ENCODE assay signal across 8 cellular contexts in genomic region chr5:148457183-148457620, GRCh38.
DNase-seq lines count a peak whose midpoint lies in the region; ATAC-seq and TF ChIP-seq lines count a peak whose summit lies in the region.
"Had no signal": no experiment of that assay in that cellular context is flagged by ENCODE, and none has a peak within 500 bp of the region (broad histone marks: within the 10 kb centered on the region; RNA-seq: fewer than 3 reads in every experiment).

No MANE protein-coding gene starts in this region.

- intact Hi-C loops in stomach (cut with DNase I; ENCODE audit: low total_unique reads): no loop called here

- no peak for TF ChIP-seq POLR2A in stomach (IDR thresholded peaks at IDR 0.05)

- H3K4me3 ChIP-seq in stomach: no peak overlapping the region
- H3K4me3 ChIP-seq: lung had no signal

- no peak for TF ChIP-seq EP300 in stomach (IDR thresholded peaks at IDR 0.05)

- peak in 4 of 7 experiments; percentile 4 to 20 (median 16) for TF ChIP-seq CTCF in stomach (IDR thresholded peaks at IDR 0.05)

- H3K27me3 ChIP-seq in stomach: no peaks in the 10 kb centered on the region

- no peaks in the 10 kb centered on the region for H3K36me3 ChIP-seq in stomach

- 38 to 53% (median 43%) methylated on average over 5 of the region's 5 CpGs for WGBS in stomach, 5 donors

- H3K4me1 ChIP-seq in stomach: peaks cover 0 to 5% (median 0%) of the 10 kb centered on the region in 4 donors

- H3K27ac ChIP-seq in stomach: no peak overlapping the region

- DNase-seq in NCI-H526 (lab: John Stamatoyannopoulos, UW): peak; percentile 78 to 85
- peak; percentile 9 for DNase-seq in effector CD4-positive, alpha-beta T cell
- DNase-seq in stomach: no peak
- DNase-seq in DMS153 treated with DMSO at 0.1 percent for 48 hours (lab: John Stamatoyannopoulos, UW; ENCODE audit: unreplicated experiment): no peak

- peak; percentile 81 for ATAC-seq in GM18511 (IDR thresholded peaks at IDR 0.05; ENCODE audit: unreplicated experiment)
- peak; percentile 68 for ATAC-seq in HG02678 (IDR thresholded peaks at IDR 0.05; ENCODE audit: unreplicated experiment)
- ATAC-seq in HG03571 (IDR thresholded peaks at IDR 0.05; ENCODE audit: unreplicated experiment): no peak

- H3K9me3 ChIP-seq in stomach: no peaks in the 10 kb centered on the region

Comparison
In these comparisons a context has a peak if more than half of its experiments do, and no peak if none do; other contexts are left out.
1. DNase-seq: peak in NCI-H526 (2 of 2) and effector CD4-positive, alpha-beta T cell (single experiment); none in stomach (single experiment) and DMS153 treated with DMSO at 0.1 percent for 48 hours (single experiment).